In the genomic region with DNA sequence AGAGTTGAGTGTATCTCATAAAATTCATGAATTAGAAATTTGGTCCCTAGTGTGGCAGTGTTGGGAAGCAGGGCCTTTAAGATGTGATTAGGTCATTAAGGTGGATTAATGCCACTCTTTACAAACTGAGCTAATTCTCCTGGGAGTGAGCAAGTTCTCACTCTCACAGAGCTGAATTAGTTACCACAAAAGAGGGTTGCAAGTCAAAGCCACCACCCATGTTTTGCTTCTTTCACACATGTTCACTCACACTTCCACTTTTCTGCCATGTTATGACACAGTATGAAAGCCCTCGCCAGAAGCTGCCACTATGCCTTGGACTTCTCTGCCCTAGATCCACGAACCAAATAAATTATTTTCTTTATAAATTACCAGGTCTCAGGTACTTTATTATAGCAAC, we compare ENCODE assay signal across 15 cellular contexts.
DNase-seq lines count a peak whose midpoint lies in the region; ATAC-seq and TF ChIP-seq lines count a peak whose summit lies in the region.
"Had no signal": no experiment of that assay in that cellular context is flagged by ENCODE, and none has a peak within 500 bp of the region (broad histone marks: within the 10 kb centered on the region; RNA-seq: fewer than 3 reads in every experiment).

No MANE protein-coding gene starts in this region.

- no peaks in the 10 kb centered on the region for H3K27me3 Mint-ChIP-seq in natural killer cell (ENCODE audit: low read depth in 2 of 2)
- H3K27me3 Mint-ChIP-seq in natural killer cell treated with Interleukin-12 subunit alpha and Interleukin-12 subunit beta and Interleukin-15 and Interleukin-18, amount 100 ng/mL, for 72 hours: peaks cover 4% of the 10 kb centered on the region in 2 donors
- H3K27me3 Mint-ChIP-seq: IgD-negative memory B cell, type B pancreatic cell had no signal

- H3K9me3 Mint-ChIP-seq in natural killer cell: no peaks in the 10 kb centered on the region
- H3K9me3 Mint-ChIP-seq in natural killer cell treated with Interleukin-12 subunit alpha and Interleukin-12 subunit beta and Interleukin-15 and Interleukin-18, amount 100 ng/mL, for 72 hours: no peaks in the 10 kb centered on the region
- H3K9me3 Mint-ChIP-seq: type B pancreatic cell had no signal

- H3K4me3 Mint-ChIP-seq in natural killer cell: no peak overlapping the region
- no peak overlapping the region for H3K4me3 Mint-ChIP-seq in natural killer cell treated with Interleukin-12 subunit alpha and Interleukin-12 subunit beta and Interleukin-15 and Interleukin-18, amount 100 ng/mL, for 72 hours
- H3K4me3 Mint-ChIP-seq: IgD-negative memory B cell, type B pancreatic cell had no signal

- intact Hi-C loops in natural killer cell (cut with micrococcal nuclease): no loop called here
- intact Hi-C loops in thyroid gland (cut with DNase I): no loop called here

- no peak for DNase-seq in natural killer cell
- DNase-seq in natural killer cell treated with Interleukin-12 subunit alpha and Interleukin-12 subunit beta and Interleukin-15 and Interleukin-18, amount 100 ng/mL, for 72 hours (ENCODE audit: low spot score): no peak
- DNase-seq in COLO829 (ENCODE audit: low spot score): no peak
- no peak for DNase-seq in T-helper 1 cell
- no peak for DNase-seq in HAP-1 (ENCODE audit: low spot score in 2 of 2)
- no peak for DNase-seq in thyroid gland
- DNase-seq: DMS 273 treated with DMSO at 0.1 percent for 48 hours, hypothalamus, Right ventricle myocardium superior had no signal

- in situ Hi-C loops in HAP-1 (cut with MboI; ENCODE audit: low sequenced_read_pairs): no loop called here

- no peak for TF ChIP-seq POLR2A in thyroid gland (IDR thresholded peaks at IDR 0.05)

- H3K27ac Mint-ChIP-seq in natural killer cell: no peak overlapping the region
- H3K27ac Mint-ChIP-seq in natural killer cell treated with Interleukin-12 subunit alpha and Interleukin-12 subunit beta and Interleukin-15 and Interleukin-18, amount 100 ng/mL, for 72 hours: no peak overlapping the region
- H3K27ac Mint-ChIP-seq: IgD-negative memory B cell, type B pancreatic cell had no signal

- 87 to 92% methylated on average over 2 of the region's 2 CpGs for WGBS in thyroid gland, 2 donors

- no peaks in the 10 kb centered on the region for H3K4me1 ChIP-seq in HAP-1
- H3K4me1 ChIP-seq in thyroid gland: peaks cover 0 to 4% of the 10 kb centered on the region in 2 donors
- H3K4me1 ChIP-seq: A549 had no signal

- H3K27me3 ChIP-seq in HAP-1 (ENCODE audit: low read depth) (no peaks in the 10 kb centered on the region), thyroid gland (no peaks in the 10 kb centered on the region)

- H3K9me3 ChIP-seq in HAP-1 (no peaks in the 10 kb centered on the region), thyroid gland (no peaks in the 10 kb centered on the region)
- H3K9me3 ChIP-seq: A549 had no signal

- H3K36me3 ChIP-seq in HAP-1 (replicated peaks): no peaks in the 10 kb centered on the region
- H3K36me3 ChIP-seq in thyroid gland: no peaks in the 10 kb centered on the region

- H3K27ac ChIP-seq in thyroid gland: no peak overlapping the region
- H3K27ac ChIP-seq: A549, epithelial cell of prostate had no signal

- ATAC-seq in natural killer cell (peak in 2 of 3 donors; percentile 36 to 65), HG02623 (IDR thresholded peaks at IDR 0.05; ENCODE audit: unreplicated experiment) (peak; percentile 74), HG03354 (IDR thresholded peaks at IDR 0.05; ENCODE audit: poor library complexity, severe bottlenecking, unreplicated experiment) (peak; percentile 93)
- no peak for ATAC-seq in natural killer cell treated with Interleukin-12 subunit alpha and Interleukin-12 subunit beta and Interleukin-15 and Interleukin-18, amount 100 ng/mL, for 72 hours
- ATAC-seq: A549 had no signal

- H3K4me1 Mint-ChIP-seq in natural killer cell: peaks cover 5 to 19% of the 10 kb centered on the region in 2 donors
- peaks cover 7 to 8% of the 10 kb centered on the region in 2 donors for H3K4me1 Mint-ChIP-seq in natural killer cell treated with Interleukin-12 subunit alpha and Interleukin-12 subunit beta and Interleukin-15 and Interleukin-18, amount 100 ng/mL, for 72 hours (ENCODE audit: low read depth in 2 of 2)
- H3K4me1 Mint-ChIP-seq: IgD-negative memory B cell had no signal

- no peaks in the 10 kb centered on the region for H3K36me3 Mint-ChIP-seq in natural killer cell
- no peaks in the 10 kb centered on the region for H3K36me3 Mint-ChIP-seq in natural killer cell treated with Interleukin-12 subunit alpha and Interleukin-12 subunit beta and Interleukin-15 and Interleukin-18, amount 100 ng/mL, for 72 hours
- H3K36me3 Mint-ChIP-seq: type B pancreatic cell had no signal

- TF ChIP-seq CTCF in natural killer cell (IDR thresholded peaks at IDR 0.05): no peak
- TF ChIP-seq CTCF in thyroid gland (IDR thresholded peaks at IDR 0.05): no peak

- H3K4me3 ChIP-seq in HAP-1 (no peak overlapping the region), thyroid gland (replicated peaks in 1 of 3) (no peak overlapping the region)
- H3K4me3 ChIP-seq: A549 had no signal

Comparison
In these comparisons a context has a peak if more than half of its experiments do, and no peak if none do; other contexts are left out.
1. ATAC-seq: peak in natural killer cell (2 of 3), HG02623 (single experiment) and HG03354 (single experiment); none in natural killer cell treated with Interleukin-12 subunit alpha and Interleukin-12 subunit beta and Interleukin-15 and Interleukin-18, amount 100 ng/mL, for 72 hours (0 of 2).